8 cellular contexts compared by ENCODE assay signal in genomic region chr19:33143897-33144405, GRCh38. TPM values are rescaled to one million over a fixed set of nuclear protein-coding genes. Genes with fewer than 3 reads are reported as not detected.
DNase-seq lines count a peak whose midpoint lies in the region; ATAC-seq and TF ChIP-seq lines count a peak whose summit lies in the region.

No MANE protein-coding gene starts in this region.

- H3K9me3 ChIP-seq in prostate gland: no peaks in the 10 kb centered on the region

- peak overlapping the region in 1 of 2 donors; percentile 8 for H3K27ac Mint-ChIP-seq in activated naive CD4-positive, alpha-beta T cell treated with anti-CD3 and anti-CD28 coated beads, Interleukin-2, amount 50 U/mL, for 72 hours

- ATAC-seq in GM19463 (IDR thresholded peaks at IDR 0.05; ENCODE audit: unreplicated experiment) (peak; percentile 69), Right ventricle myocardium inferior (peak; percentile 93), HG03108 (IDR thresholded peaks at IDR 0.05; ENCODE audit: unreplicated experiment) (no peak)
- peak; percentile 98 for ATAC-seq in activated naive CD4-positive, alpha-beta T cell treated with anti-CD3 and anti-CD28 coated beads, Interleukin-2, amount 50 U/mL, for 72 hours

- peak; percentile 75 to 89 (median 80) for TF ChIP-seq CTCF in prostate gland (IDR thresholded peaks at IDR 0.05)

- H3K4me3 ChIP-seq in prostate gland: no peak overlapping the region

- 31% methylated on average over 23 of the region's 23 CpGs for WGBS in prostate gland

- intact Hi-C loops in Right ventricle myocardium inferior (cut with DNase I): loop anchor here (2.0 to 10.0 kb wide), 2 partner anchors 39 to 261 kb away; no protein-coding TSS in a partner anchor
- intact Hi-C loops in prostate gland (cut with DNase I): loop anchor here (5.0 to 10.0 kb wide), 2 partner anchors 38 to 261 kb away; no protein-coding TSS in a partner anchor

- no peaks in the 10 kb centered on the region for H3K9me3 Mint-ChIP-seq in activated naive CD4-positive, alpha-beta T cell treated with anti-CD3 and anti-CD28 coated beads, Interleukin-2, amount 50 U/mL, for 72 hours

- H3K27ac ChIP-seq in prostate gland: no peak overlapping the region

- DNase-seq in Ammon's horn (ENCODE audit: low spot score) (peak; percentile 79), M059J (ENCODE audit: low read depth) (peak; percentile 45), SKM-1 (lab: John Stamatoyannopoulos, UW; ENCODE audit: unreplicated experiment) (peak; percentile 55), Right ventricle myocardium inferior (ENCODE audit: missing footprints) (peak; percentile 76), prostate gland (ENCODE audit: low spot score) (peak; percentile 43)
- peak in 1 of 2 donors; percentile 72 for DNase-seq in activated naive CD4-positive, alpha-beta T cell treated with anti-CD3 and anti-CD28 coated beads, Interleukin-2, amount 50 U/mL, for 72 hours (ENCODE audit: low spot score in 2 of 2)

- no peaks in the 10 kb centered on the region for H3K27me3 ChIP-seq in prostate gland (replicated peaks; ENCODE audit: insufficient read depth)

- H3K4me1 ChIP-seq in prostate gland (replicated peaks): no peaks in the 10 kb centered on the region

- no peaks in the 10 kb centered on the region for H3K36me3 ChIP-seq in prostate gland

- no peak for TF ChIP-seq POLR2A in prostate gland (IDR thresholded peaks at IDR 0.05)

- H3K36me3 Mint-ChIP-seq in activated naive CD4-positive, alpha-beta T cell treated with anti-CD3 and anti-CD28 coated beads, Interleukin-2, amount 50 U/mL, for 72 hours: no peaks in the 10 kb centered on the region

RNA-seq across cellular contexts. Expression of gene WDR88, which starts 12.0 kb away (rescaled TPM):
- total RNA-seq in M059J (2014; rRNA removed; shearing (Covaris generic)): not detected in 2 replicates
- total RNA-seq in activated naive CD4-positive, alpha-beta T cell treated with anti-CD3 and anti-CD28 coated beads, Interleukin-2, amount 50 U/mL, for 72 hours: not detected
- total RNA-seq in Right ventricle myocardium inferior (not detected), prostate gland (1 to 10 TPM in 1 of 2 donors, not detected in 1; 3.9 TPM)

RNA-seq across cellular contexts. Expression of gene LRP3, which starts 50.2 kb away (rescaled TPM):
- 2.0 and 2.1 TPM in 2 replicates for total RNA-seq in M059J (2014; rRNA removed; shearing (Covaris generic))
- under 1 TPM in 1 of 2 donors, not detected in 1; 0.82 TPM for total RNA-seq in activated naive CD4-positive, alpha-beta T cell treated with anti-CD3 and anti-CD28 coated beads, Interleukin-2, amount 50 U/mL, for 72 hours
- 17.8 TPM for total RNA-seq in Right ventricle myocardium inferior
- total RNA-seq in prostate gland: 10 to 100 TPM; 63.7 to 64.4 TPM
